Comparison of ENCODE assay signal across 8 cellular contexts in genomic region chr16:1310832-1311200, GRCh38. TPM values are rescaled to one million over a fixed set of nuclear protein-coding genes. Genes with fewer than 3 reads are reported as not detected.
A peak's percentile ranks its signal among the peaks of the same experiment; 100 is the strongest.
DNase-seq lines count a peak whose midpoint lies in the region; ATAC-seq and TF ChIP-seq lines count a peak whose summit lies in the region.

No MANE protein-coding gene starts in this region.

- no peaks in the 10 kb centered on the region; the same call in 1 of the 2 replicates for H3K9me3 ChIP-seq in AG04450 (ENCODE audit: control insufficient read depth, insufficient read depth, low read length)
- H3K9me3 ChIP-seq in HUES64 (ENCODE audit: insufficient read depth, low read depth, low read length): no peaks in the 10 kb centered on the region
- H3K9me3 ChIP-seq in adipocyte (ENCODE audit: control insufficient read depth, low read length): no peaks in the 10 kb centered on the region
- no peaks in the 10 kb centered on the region for H3K9me3 ChIP-seq in left lung
- no peaks in the 10 kb centered on the region for H3K9me3 ChIP-seq in transverse colon

- 6% methylated on average over 14 of the region's 14 CpGs for WGBS in HUES64
- 1% methylated on average over 13 of the region's 14 CpGs; no CpG with 5 or more reads in 1 of the 2 donors for WGBS in transverse colon (ENCODE audit: low coverage in 1 of 2), 2 donors

- TF ChIP-seq CTCF in AG04450 (IDR thresholded peaks at IDR 0.05; ENCODE audit: low read depth, low read length): no peak
- TF ChIP-seq CTCF in left lung (IDR thresholded peaks at IDR 0.05): no peak
- TF ChIP-seq CTCF in transverse colon (IDR thresholded peaks at IDR 0.05): no peak

- POLR2A ChIA-PET in AG04450 (lab: Yijun Ruan, JAX): no interaction called here

- no peaks in the 10 kb centered on the region for H3K4me1 ChIP-seq in HUES64 (ENCODE audit: insufficient read depth, low read length)
- H3K4me1 ChIP-seq in adipocyte (ENCODE audit: control insufficient read depth, insufficient read depth, low read length): peaks cover 27% of the 10 kb centered on the region
- H3K4me1 ChIP-seq in left lung: peaks cover 24 to 37% of the 10 kb centered on the region in 2 donors
- peaks cover 21 to 32% (median 30%) of the 10 kb centered on the region in 4 donors for H3K4me1 ChIP-seq in transverse colon

- H3K9ac ChIP-seq in HUES64 (ENCODE audit: low read depth, low read length) (peak overlapping the region; percentile 100), adipocyte (ENCODE audit: low read length) (peak overlapping the region; percentile 89)

- intact Hi-C loops in left lung (cut with DNase I) (no loop called here), transverse colon (cut with DNase I; ENCODE audit: low total_unique reads) (no loop called here)

- TF ChIP-seq POLR2A in transverse colon (IDR thresholded peaks at IDR 0.05): no peak

- TF ChIP-seq EP300 in transverse colon (IDR thresholded peaks at IDR 0.05; ENCODE audit: low read depth): no peak

- no peaks in the 10 kb centered on the region for H3K27me3 ChIP-seq in AG04450 (ENCODE audit: control insufficient read depth, insufficient read depth, low read length)
- no peaks in the 10 kb centered on the region for H3K27me3 ChIP-seq in HUES64 (ENCODE audit: insufficient read depth, low read length)
- H3K27me3 ChIP-seq in adipocyte (replicated peaks; ENCODE audit: control insufficient read depth, insufficient read depth, low read length): no peaks in the 10 kb centered on the region
- no peaks in the 10 kb centered on the region for H3K27me3 ChIP-seq in left lung
- no peaks in the 10 kb centered on the region for H3K27me3 ChIP-seq in transverse colon

- in situ Hi-C loops in transverse colon (cut with MboI; ENCODE audit: low pct_ligation_motif_present in 1 of 4, low pct_unique_long_range_greater_than_20kb in 1 of 4, low sequenced_read_pairs in 3 of 4): no loop called here

- ATAC-seq in left lung: no peak
- ATAC-seq in HG02623 (IDR thresholded peaks at IDR 0.05; ENCODE audit: unreplicated experiment): no peak
- ATAC-seq in HG03196 (IDR thresholded peaks at IDR 0.05; ENCODE audit: unreplicated experiment): no peak
- no peak for ATAC-seq in HG03039 (IDR thresholded peaks at IDR 0.05; ENCODE audit: unreplicated experiment)

- no peak for DNase-seq in AG04450 (ENCODE audit: low read depth, low spot score)
- peak; percentile 45 for DNase-seq in adipocyte (ENCODE audit: low read depth)
- DNase-seq in left lung: no peak
- DNase-seq in transverse colon: no peak

- no peak overlapping the region for H3K27ac ChIP-seq in AG04450 (ENCODE audit: low read depth, low read length)
- no peak overlapping the region for H3K27ac ChIP-seq in HUES64 (ENCODE audit: low read depth, low read length)
- H3K27ac ChIP-seq in left lung: peak overlapping the region in 1 of 2 donors; percentile 72
- peak overlapping the region; percentile 96 to 99 (median 98) for H3K27ac ChIP-seq in transverse colon

- H3K4me3 ChIP-seq in AG04450 (ENCODE audit: low read depth, low read length): peak overlapping the region; percentile 63
- peak overlapping the region; percentile 94 for H3K4me3 ChIP-seq in HUES64 (ENCODE audit: low read length)
- peak overlapping the region; percentile 96 for H3K4me3 ChIP-seq in adipocyte (ENCODE audit: low read length)
- peak overlapping the region; percentile 72 to 81 for H3K4me3 ChIP-seq in left lung
- H3K4me3 ChIP-seq in transverse colon: peak overlapping the region; percentile 80 to 93 (median 90)

- CTCF ChIA-PET in AG04450 (lab: Charles Lee): no interaction called here

- H3K36me3 ChIP-seq in HUES64 (ENCODE audit: insufficient read depth, low read length) (peaks cover 35% of the 10 kb centered on the region), adipocyte (ENCODE audit: control insufficient read depth, insufficient read depth, low read length, severe bottlenecking) (peaks cover 20% of the 10 kb centered on the region), left lung (peaks cover 0 to 39% of the 10 kb centered on the region in 2 donors), transverse colon (peaks cover 0 to 15% (median 4%) of the 10 kb centered on the region in 4 donors)

RNA-seq across cellular contexts. Expression of gene UBE2I, which starts 1.4 kb away (rescaled TPM):
- polyA plus RNA-seq in AG04450 (2011; rRNA removed): 148 and 165 TPM in 2 replicates
- polyA minus RNA-seq in AG04450 (2011; rRNA and poly(A)+ RNA removed): 81.1 and 99.3 TPM in 2 replicates
- polyA plus RNA-seq in HUES64 (2013, experiment 1 of 2): 181 TPM
- 205 TPM for polyA plus RNA-seq in HUES64 (2013, experiment 2 of 2)
- 100 to 1,000 TPM in 1 of 2 donors, 10 to 100 TPM in 1; 89.0 to 111 TPM for total RNA-seq in left lung
- total RNA-seq in transverse colon: 100 to 1,000 TPM in 1 of 4 donors, 10 to 100 TPM in 3; 55.4 to 110 (median 58.5) TPM

RNA-seq across cellular contexts. Expression of gene BAIAP3, which starts 22.6 kb away (rescaled TPM):
- 0.19 and 0.38 TPM in 2 replicates for polyA plus RNA-seq in AG04450 (2011; rRNA removed)
- polyA minus RNA-seq in AG04450 (2011; rRNA and poly(A)+ RNA removed): 1.7 and 2.5 TPM in 2 replicates
- 1.7 TPM for polyA plus RNA-seq in HUES64 (2013, experiment 1 of 2)
- 4.2 TPM for polyA plus RNA-seq in HUES64 (2013, experiment 2 of 2)
- total RNA-seq in left lung (1 to 10 TPM; 2.6 to 6.0 TPM), transverse colon (100 to 1,000 TPM in 1 of 4 donors, 10 to 100 TPM in 1, 1 to 10 TPM in 2; 7.3 to 190 (median 11.4) TPM)

RNA-seq across cellular contexts. Expression of gene TSR3, which starts 40.9 kb away (rescaled TPM):
- polyA plus RNA-seq in AG04450 (2011; rRNA removed): 34.4 and 40.4 TPM in 2 replicates
- 14.4 and 20.8 TPM in 2 replicates for polyA minus RNA-seq in AG04450 (2011; rRNA and poly(A)+ RNA removed)
- 50.1 TPM for polyA plus RNA-seq in HUES64 (2013, experiment 1 of 2)
- polyA plus RNA-seq in HUES64 (2013, experiment 2 of 2): 45.6 TPM
- 10 to 100 TPM; 46.3 to 57.0 TPM for total RNA-seq in left lung
- 100 to 1,000 TPM in 1 of 4 donors, 10 to 100 TPM in 3; 56.4 to 135 (median 75.3) TPM for total RNA-seq in transverse colon

RNA-seq across cellular contexts. Expression of gene GNPTG, which starts 40.9 kb away (rescaled TPM):
- 40.5 and 49.9 TPM in 2 replicates for polyA plus RNA-seq in AG04450 (2011; rRNA removed)
- polyA minus RNA-seq in AG04450 (2011; rRNA and poly(A)+ RNA removed): 17.7 and 29.0 TPM in 2 replicates
- polyA plus RNA-seq in HUES64 (2013, experiment 1 of 2): 14.9 TPM
- polyA plus RNA-seq in HUES64 (2013, experiment 2 of 2): 14.2 TPM
- total RNA-seq in left lung (10 to 100 TPM; 74.2 to 97.4 TPM), transverse colon (100 to 1,000 TPM in 1 of 4 donors, 10 to 100 TPM in 3; 53.8 to 130 (median 79.1) TPM)

RNA-seq across cellular contexts. Expression of gene TPSD1, which starts 54.9 kb away (rescaled TPM):
- polyA plus RNA-seq in AG04450 (2011; rRNA removed): not detected in 2 replicates
- polyA minus RNA-seq in AG04450 (2011; rRNA and poly(A)+ RNA removed): not detected in 2 replicates
- polyA plus RNA-seq in HUES64 (2013, experiment 1 of 2): 0.30 TPM
- polyA plus RNA-seq in HUES64 (2013, experiment 2 of 2): 0.38 TPM
- total RNA-seq in left lung (under 1 TPM in 1 of 2 donors, not detected in 1; 0.37 TPM), transverse colon (10 to 100 TPM in 1 of 4 donors, 1 to 10 TPM in 2, not detected in 1; 4.6 to 12.0 (median 7.8) TPM)

Comparison
In these comparisons a context has a peak if more than half of its experiments do, and no peak if none do; other contexts are left out.
1. H3K27ac ChIP-seq: peak in transverse colon (4 of 4); none in AG04450 (single experiment) and HUES64 (single experiment).
2. Peak in every context shown above with its lines, with median percentiles within 50 percentile points of each other: H3K4me3 ChIP-seq.